In the genomic region with DNA sequence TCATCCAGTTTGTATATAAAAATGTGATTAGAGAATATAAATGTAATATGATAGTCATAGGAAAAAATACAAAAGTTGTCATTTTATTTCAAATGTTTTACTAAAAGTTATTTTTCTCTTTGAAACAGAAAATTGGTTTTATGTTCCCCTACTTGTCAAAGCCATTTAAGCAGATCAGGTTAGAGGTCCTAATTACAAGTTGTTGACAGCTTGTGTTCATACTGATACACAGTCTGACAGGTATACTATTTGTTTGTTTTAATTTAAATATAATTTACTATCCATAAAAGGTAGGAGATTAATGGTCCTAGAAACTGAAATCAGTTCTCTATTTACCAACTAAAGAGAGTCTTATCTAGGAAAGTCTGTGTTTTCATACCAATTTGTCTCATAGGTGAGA, we compare ENCODE assay signal across 16 cellular contexts.
DNase-seq lines count a peak whose midpoint lies in the region; TF ChIP-seq lines count a peak whose summit lies in the region.
"Had no signal": no experiment of that assay in that cellular context is flagged by ENCODE, and none has a peak within 500 bp of the region (broad histone marks: within the 10 kb centered on the region; RNA-seq: fewer than 3 reads in every experiment).

No MANE protein-coding gene starts in this region.

- no peak overlapping the region for H2BK12ac ChIP-seq in neuronal stem cell (ENCODE audit: low read length)

- H3K9ac ChIP-seq in smooth muscle cell (ENCODE audit: low read depth) (no peak overlapping the region), neuronal stem cell (ENCODE audit: low read depth, low read length, poor library complexity) (no peak overlapping the region)
- H3K9ac ChIP-seq: BLaER1 treated with 17β-estradiol and CSF1 and Interleukin-3, amounts not matched to agents 10 nM and 100 nM had no signal

- H4K20me1 ChIP-seq in smooth muscle cell (ENCODE audit: low read depth), result no peaks in the 10 kb centered on the region
- H4K20me1 ChIP-seq: BLaER1 treated with 17β-estradiol and CSF1 and Interleukin-3, amounts not matched to agents 10 nM and 100 nM had no signal

- no TSS peak for BruUV-seq in A673 (replicated peaks; lab: Mats Ljungman, UMichigan)

- H3F3A ChIP-seq in smooth muscle cell (ENCODE audit: low read depth), result no peaks in the 10 kb centered on the region

- POLR2A ChIA-PET in HEK293T (lab: Yijun Ruan, JAX) (interaction anchor here (4.0 kb wide), 1 partner anchor 156 kb away, joined by 20 read pairs; no protein-coding TSS in a partner anchor), A673 (lab: Charles Lee; ENCODE audit: low non-redundant PET) (no interaction called here)

- H3K23ac ChIP-seq in neuronal stem cell (ENCODE audit: low read depth, low read length, poor library complexity), result no peak overlapping the region

- peaks cover 37% of the 10 kb centered on the region for H3K4me1 ChIP-seq in SJSA1 (replicated peaks)
- H3K4me1 ChIP-seq in smooth muscle cell (ENCODE audit: low read depth), result no peaks in the 10 kb centered on the region
- H3K4me1 ChIP-seq in A673 (ENCODE audit: insufficient read depth, low read length, poor library complexity, severe bottlenecking), result no peaks in the 10 kb centered on the region
- H3K4me1 ChIP-seq in neuronal stem cell (ENCODE audit: control insufficient read depth in 2 of 2, insufficient read depth in 1 of 2, low read depth in 1 of 2, low read length in 2 of 2), result no peaks in the 10 kb centered on the region
- H3K4me1 ChIP-seq: BLaER1 treated with 17β-estradiol and CSF1 and Interleukin-3, amounts not matched to agents 10 nM and 100 nM; Caco-2 had no signal

- no peaks in the 10 kb centered on the region for H3K79me2 ChIP-seq in smooth muscle cell (ENCODE audit: low read depth)

- H3K4me2 ChIP-seq in smooth muscle cell (peak overlapping the region; percentile 60), neuronal stem cell (ENCODE audit: insufficient read depth, low read length, poor library complexity, severe bottlenecking) (no peak overlapping the region)
- H3K4me2 ChIP-seq: BLaER1 treated with 17β-estradiol and CSF1 and Interleukin-3, amounts not matched to agents 10 nM and 100 nM had no signal

- H3K27ac ChIP-seq in SJSA1 (peak overlapping the region; percentile 87), smooth muscle cell (ENCODE audit: low read depth) (no peak overlapping the region), A673 (ENCODE audit: low read depth, low read length, poor library complexity, severe bottlenecking) (no peak overlapping the region), neuronal stem cell (replicated peaks; ENCODE audit: low read length) (no peak overlapping the region)
- H3K27ac ChIP-seq: BLaER1 treated with 17β-estradiol and CSF1 and Interleukin-3, amounts not matched to agents 10 nM and 100 nM; C4-2B had no signal

- no peak overlapping the region for H3K14ac ChIP-seq in neuronal stem cell (ENCODE audit: low read length)

- no peak overlapping the region for H2AK5ac ChIP-seq in neuronal stem cell (ENCODE audit: low read depth, low read length)

- H3K4ac ChIP-seq in neuronal stem cell (ENCODE audit: low read length), result no peak overlapping the region

- H4K91ac ChIP-seq in neuronal stem cell (ENCODE audit: low read depth, low read length, poor library complexity), result no peak overlapping the region

- H2BK120ac ChIP-seq in neuronal stem cell (ENCODE audit: low read depth, low read length), result no peak overlapping the region

- H3K4me3 ChIP-seq in SJSA1 (no peak overlapping the region), smooth muscle cell (no peak overlapping the region), A673 (ENCODE audit: low read depth, low read length, poor library complexity, severe bottlenecking) (no peak overlapping the region), neuronal stem cell (ENCODE audit: low read length in 2 of 2) (no peak overlapping the region)
- H3K4me3 ChIP-seq: BLaER1 treated with 17β-estradiol and CSF1 and Interleukin-3, amounts not matched to agents 10 nM and 100 nM had no signal

- no peak overlapping the region for H2BK5ac ChIP-seq in neuronal stem cell (ENCODE audit: low read length)

- H3K36me3 ChIP-seq in SJSA1 (no peaks in the 10 kb centered on the region), smooth muscle cell (ENCODE audit: low read depth) (no peaks in the 10 kb centered on the region), A673 (ENCODE audit: insufficient read depth, low read length, poor library complexity, severe bottlenecking) (no peaks in the 10 kb centered on the region), neuronal stem cell (replicated peaks in 1 of 2; ENCODE audit: control insufficient read depth in 2 of 2, insufficient read depth in 2 of 2, low read length in 2 of 2) (no peaks in the 10 kb centered on the region)
- H3K36me3 ChIP-seq: BLaER1 treated with 17β-estradiol and CSF1 and Interleukin-3, amounts not matched to agents 10 nM and 100 nM had no signal

- H4K8ac ChIP-seq in neuronal stem cell (ENCODE audit: low read depth, low read length), result no peak overlapping the region

- H3K27me3 ChIP-seq in SJSA1 (replicated peaks) (no peaks in the 10 kb centered on the region), smooth muscle cell (ENCODE audit: low read depth) (peaks cover 13% of the 10 kb centered on the region), A673 (replicated peaks; ENCODE audit: insufficient read depth, low read depth, low read length, poor library complexity) (no peaks in the 10 kb centered on the region), neuronal stem cell (ENCODE audit: control insufficient read depth in 3 of 3, insufficient read depth in 3 of 3, low read depth in 1 of 3, low read length in 3 of 3) (no peaks in the 10 kb centered on the region)
- H3K27me3 ChIP-seq: BLaER1 treated with 17β-estradiol and CSF1 and Interleukin-3, amounts not matched to agents 10 nM and 100 nM had no signal

- TF ChIP-seq CTCF in smooth muscle cell (IDR thresholded peaks at IDR 0.05; ENCODE audit: borderline replicate concordance, insufficient read depth, poor library complexity, severe bottlenecking), result no peak
- no peak for TF ChIP-seq CTCF in A673 (conservative IDR thresholded peaks at IDR 0.05; ENCODE audit: low read depth, low read length)

- H3K9me3 ChIP-seq in SJSA1 (replicated peaks) (no peaks in the 10 kb centered on the region), smooth muscle cell (replicated peaks; ENCODE audit: low read depth) (no peaks in the 10 kb centered on the region), A673 (ENCODE audit: low read depth, low read length, poor library complexity, severe bottlenecking) (no peaks in the 10 kb centered on the region), neuronal stem cell (replicated peaks in 1 of 2; ENCODE audit: control insufficient read depth in 2 of 2, insufficient read depth in 1 of 2, low read depth in 1 of 2, low read length in 2 of 2) (no peaks in the 10 kb centered on the region)
- H3K9me3 ChIP-seq: BLaER1 treated with 17β-estradiol and CSF1 and Interleukin-3, amounts not matched to agents 10 nM and 100 nM; Caco-2 had no signal

- H3K18ac ChIP-seq in neuronal stem cell (ENCODE audit: low read length), result no peak overlapping the region

- DNase-seq in HEK293T (ENCODE audit: extremely low spot score), result no peak
- no peak for DNase-seq in SJSA1 (ENCODE audit: low read depth in 1 of 2, low spot score in 2 of 2)
- DNase-seq in smooth muscle cell (lab: John Stamatoyannopoulos, UW; ENCODE audit: unreplicated experiment), result no peak
- DNase-seq in amniotic stem cell (lab: John Stamatoyannopoulos, UW), result no peak
- no peak for DNase-seq in A673 (ENCODE audit: low spot score)
- DNase-seq in neuronal stem cell (ENCODE audit: low spot score), result no peak
- DNase-seq: 8988T; AML-193; Caco-2; Calu3; CD4-positive, alpha-beta T cell; CD8-positive, alpha-beta T cell; DMS79 treated with DMSO at 0.1 percent for 48 hours; GF-D8 had no signal

- H3K79me1 ChIP-seq in neuronal stem cell (ENCODE audit: low read depth, low read length), result no peaks in the 10 kb centered on the region

- H2BK15ac ChIP-seq in neuronal stem cell (ENCODE audit: low read length), result no peak overlapping the region

- CTCF ChIA-PET in HEK293T (lab: Yijun Ruan, JAX), result no interaction called here
- CTCF ChIA-PET in A673 (lab: Charles Lee), result no interaction called here

- intact Hi-C loops in A673 (cut with micrococcal nuclease; ENCODE audit: unreplicated experiment), result no loop called here

- H2AFZ ChIP-seq in smooth muscle cell (ENCODE audit: low read depth) (no peak overlapping the region), neuronal stem cell (ENCODE audit: low read length) (no peak overlapping the region)

TF ChIP-seq in HEK293T, 16 proteins besides CTCF, POLR2A, EP300 and RAD21:
- TF ChIP-seq FOXK2 (IDR thresholded peaks at IDR 0.05) (no peak), PKNOX1 (IDR thresholded peaks at IDR 0.05) (peak; percentile 87)
